ENCODE assay signal across 8 cellular contexts in genomic region chr5:10695055-10695649, GRCh38.
DNase-seq lines count a peak whose midpoint lies in the region; ATAC-seq lines count a peak whose summit lies in the region.

No MANE protein-coding gene starts in this region.

- H3K36me3 Mint-ChIP-seq in stimulated activated effector memory CD8-positive, alpha-beta T cell treated with anti-CD3 and anti-CD28 coated beads, Interleukin-12 subunit alpha, Interleukin-12 subunit beta, amount 100 ng/mL, for 72 hours, result peaks cover 6% of the 10 kb centered on the region

- no peak overlapping the region for H3K4me3 Mint-ChIP-seq in stimulated activated effector memory CD8-positive, alpha-beta T cell treated with anti-CD3 and anti-CD28 coated beads, Interleukin-12 subunit alpha, Interleukin-12 subunit beta, amount 100 ng/mL, for 72 hours

- peaks cover 36% of the 10 kb centered on the region for H3K4me1 Mint-ChIP-seq in stimulated activated effector memory CD8-positive, alpha-beta T cell treated with anti-CD3 and anti-CD28 coated beads, Interleukin-12 subunit alpha, Interleukin-12 subunit beta, amount 100 ng/mL, for 72 hours

- peak overlapping the region; percentile 46 for H3K27ac Mint-ChIP-seq in stimulated activated effector memory CD8-positive, alpha-beta T cell treated with anti-CD3 and anti-CD28 coated beads, Interleukin-12 subunit alpha, Interleukin-12 subunit beta, amount 100 ng/mL, for 72 hours

- DNase-seq in C1 segment of cervical spinal cord (lab: John Stamatoyannopoulos, UW) (peak in 12 of 14 donors; percentile 17 to 74 (median 37)), NCI-H526 (lab: John Stamatoyannopoulos, UW) (peak; percentile 28 to 77), T47D (ENCODE audit: low read depth in 1 of 2, low spot score in 1 of 2) (peak; percentile 53 to 79), iris pigment epithelial cell (ENCODE audit: low read depth) (peak; percentile 72), T-helper 2 cell (no peak)
- DNase-seq in stimulated activated effector memory CD8-positive, alpha-beta T cell treated with anti-CD3 and anti-CD28 coated beads, Interleukin-12 subunit alpha, Interleukin-12 subunit beta, amount 100 ng/mL, for 72 hours (ENCODE audit: low spot score in 2 of 2), result no peak

- peak; percentile 40 for ATAC-seq in GM18519 (IDR thresholded peaks at IDR 0.05; ENCODE audit: low FRiP score, unreplicated experiment)
- peak; percentile 53 for ATAC-seq in HG03460 (IDR thresholded peaks at IDR 0.05; ENCODE audit: unreplicated experiment)
- peak; percentile 25 for ATAC-seq in stimulated activated effector memory CD8-positive, alpha-beta T cell treated with anti-CD3 and anti-CD28 coated beads, Interleukin-12 subunit alpha, Interleukin-12 subunit beta, amount 100 ng/mL, for 72 hours

- in situ Hi-C loops in T47D (cut with HindIII; ENCODE audit: low pct_unique_long_range_greater_than_20kb, low sequenced_read_pairs), result no loop called here

- H3K9me3 Mint-ChIP-seq in stimulated activated effector memory CD8-positive, alpha-beta T cell treated with anti-CD3 and anti-CD28 coated beads, Interleukin-12 subunit alpha, Interleukin-12 subunit beta, amount 100 ng/mL, for 72 hours, result no peaks in the 10 kb centered on the region

Comparison
In these comparisons a context has a peak if more than half of its experiments do, and no peak if none do; other contexts are left out.
1. DNase-seq: peak in C1 segment of cervical spinal cord (12 of 14), NCI-H526 (2 of 2), T47D (2 of 2) and iris pigment epithelial cell (single experiment); none in stimulated activated effector memory CD8-positive, alpha-beta T cell treated with anti-CD3 and anti-CD28 coated beads, Interleukin-12 subunit alpha, Interleukin-12 subunit beta, amount 100 ng/mL, for 72 hours (0 of 2) and T-helper 2 cell (0 of 5).
2. Peak in every context shown above with its lines, with median percentiles within 50 percentile points of each other: ATAC-seq.